In genomic region chr17:28745777-28746473, GRCh38 we compare ENCODE assay signal across 8 cellular contexts. TPM values are rescaled to one million over a fixed set of nuclear protein-coding genes. Genes with fewer than 3 reads are reported as not detected.
DNase-seq lines count a peak whose midpoint lies in the region; ATAC-seq, FAIRE-seq and TF ChIP-seq lines count a peak whose summit lies in the region.

No MANE protein-coding gene starts in this region.

- 77% methylated on average over 5 of the region's 5 CpGs for WGBS in HepG2 (ENCODE audit: low lambda C conversion rate)
- WGBS in tibial nerve, 2 donors, result 58% methylated on average over 5 of the region's 5 CpGs; no CpG with 5 or more reads in 1 of the 2 donors

- peaks cover 15 to 34% of the 10 kb centered on the region in 2 donors for H3K4me1 ChIP-seq in ascending aorta
- peaks cover 68% of the 10 kb centered on the region for H3K4me1 ChIP-seq in HepG2 (ENCODE audit: insufficient read depth, low read length)
- peaks cover 0 to 87% (median 40%) of the 10 kb centered on the region in 4 donors for H3K4me1 ChIP-seq in tibial nerve
- H3K4me1 ChIP-seq in gastrocnemius medialis, result peaks cover 27 to 29% of the 10 kb centered on the region in 2 donors

- intact Hi-C loops in ascending aorta (cut with DNase I) (no loop called here), HepG2 (cut with micrococcal nuclease; ENCODE audit: unreplicated experiment) (loop anchor here (1.0 kb wide), 1 partner anchor 18 kb away; the partner anchor contains the start of gene NEK8), gastrocnemius medialis (cut with DNase I; ENCODE audit: low total_unique reads) (no loop called here)

- H3K4me1 Mint-ChIP-seq in activated naive CD4-positive, alpha-beta T cell treated with anti-CD3 and anti-CD28 coated beads, Interleukin-2, amount 50 U/mL, for 24 hours, result peaks cover 17% of the 10 kb centered on the region

- H3K27me3 ChIP-seq in ascending aorta (no peaks in the 10 kb centered on the region), HepG2 (ENCODE audit: control insufficient read depth in 1 of 2, insufficient read depth in 2 of 2, low read length in 2 of 2) (no peaks in the 10 kb centered on the region; a peak in 1 of 5 replicates), tibial nerve (no peaks in the 10 kb centered on the region), gastrocnemius medialis (no peaks in the 10 kb centered on the region)

- H3K9me3 ChIP-seq in ascending aorta, result no peaks in the 10 kb centered on the region
- no peaks in the 10 kb centered on the region for H3K9me3 ChIP-seq in HepG2 (ENCODE audit: low read length)
- no peaks in the 10 kb centered on the region for H3K9me3 ChIP-seq in tibial nerve
- H3K9me3 ChIP-seq in gastrocnemius medialis, result no peaks in the 10 kb centered on the region

- POLR2A ChIA-PET in HepG2 (lab: Yijun Ruan, JAX), result interaction anchor here (0.8 to 12.3 kb wide), 16 partner anchors 8 to 204 kb away, joined by 3 to 590 read pairs (median 5); partner anchors contain the start of genes BLTP2, DHRS13, FAM222B and FLOT2

- DNase-seq in activated naive CD4-positive, alpha-beta T cell (lab: John Stamatoyannopoulos, UW), result no peak
- no peak for DNase-seq in ascending aorta (ENCODE audit: low spot score in 2 of 2)
- DNase-seq in HepG2 (ENCODE audit: low spot score), result no peak
- DNase-seq in tibial nerve (ENCODE audit: low spot score in 2 of 2), result no peak
- DNase-seq in HUDEP-2 (lab: John Stamatoyannopoulos, UW; ENCODE audit: unreplicated experiment in 76 of 76), result no peak
- DNase-seq in stimulated activated CD4-positive, alpha-beta T cell treated with anti-CD3 and anti-CD28 coated beads, Interleukin-4, amount 100 ng/mL, for 24 hours, result no peak
- no peak for DNase-seq in gastrocnemius medialis

- peak overlapping the region; percentile 92 for H3K4me3 Mint-ChIP-seq in activated naive CD4-positive, alpha-beta T cell treated with anti-CD3 and anti-CD28 coated beads, Interleukin-2, amount 50 U/mL, for 24 hours

- H3K9me3 Mint-ChIP-seq in activated naive CD4-positive, alpha-beta T cell treated with anti-CD3 and anti-CD28 coated beads, Interleukin-2, amount 50 U/mL, for 24 hours, result no peaks in the 10 kb centered on the region

- H3K36me3 Mint-ChIP-seq in activated naive CD4-positive, alpha-beta T cell treated with anti-CD3 and anti-CD28 coated beads, Interleukin-2, amount 50 U/mL, for 24 hours, result peaks cover 2% of the 10 kb centered on the region

- in situ Hi-C loops in HepG2 (cut with HindIII; ENCODE audit: extremely low pct_ligation_motif_present, low pct_unique_long_range_greater_than_20kb) (loop anchor here (25.0 kb wide), 1 partner anchor 366 kb away; no protein-coding TSS in a partner anchor), gastrocnemius medialis (cut with MboI; ENCODE audit: low sequenced_read_pairs in 4 of 4) (no loop called here)

- ATAC-seq in HepG2, result no peak
- ATAC-seq in gastrocnemius medialis, result no peak

- H3K9ac ChIP-seq in HepG2 (ENCODE audit: insufficient read depth, low read depth, low read length), result peak overlapping the region; percentile 98

- CTCF ChIA-PET in HepG2 (lab: Yijun Ruan, JAX; ENCODE audit: low intra/inter-chr PET ratio, low total read pairs), result no interaction called here

- TF ChIP-seq EP300 in HepG2 (IDR thresholded peaks at IDR 0.05; ENCODE audit: low read depth in 2 of 2, low read length in 2 of 2) (no peak), HepG2 (CRISPR knock-in tag; IDR thresholded peaks at IDR 0.05; ENCODE audit: borderline replicate concordance) (no peak), tibial nerve (IDR thresholded peaks at IDR 0.05) (no peak)

- TF ChIP-seq CTCF in ascending aorta (IDR thresholded peaks at IDR 0.05) (no peak), HepG2 (CRISPR knock-in tag; IDR thresholded peaks at IDR 0.05) (no peak), tibial nerve (IDR thresholded peaks at IDR 0.05) (no peak), gastrocnemius medialis (IDR thresholded peaks at IDR 0.05 in 4 of 5, conservative IDR thresholded peaks at IDR 0.05 in 1 of 5) (no peak)

- peaks cover 7 to 18% of the 10 kb centered on the region in 2 donors for H3K36me3 ChIP-seq in ascending aorta
- H3K36me3 ChIP-seq in HepG2 (replicated peaks in 1 of 2; ENCODE audit: control insufficient read depth in 1 of 2, insufficient read depth in 2 of 2, low read length in 2 of 2), result peaks cover 36 to 43% of the 10 kb centered on the region in 2 experiments
- peaks cover 0 to 34% (median 0%) of the 10 kb centered on the region in 3 donors for H3K36me3 ChIP-seq in tibial nerve
- H3K36me3 ChIP-seq in gastrocnemius medialis, result no peaks in the 10 kb centered on the region

- peaks cover 52% of the 10 kb centered on the region for H4K20me1 ChIP-seq in HepG2 (ENCODE audit: insufficient read depth, low read length)

- peak in 1 of 2 experiments; percentile 2; a peak in 1 of 4 replicates for TF ChIP-seq POLR2A in HepG2 (IDR thresholded peaks at IDR 0.05; ENCODE audit: insufficient read depth in 1 of 2, low read depth in 2 of 2, low read length in 2 of 2)
- TF ChIP-seq POLR2A in tibial nerve (IDR thresholded peaks at IDR 0.05), result no peak
- no peak for TF ChIP-seq POLR2A in gastrocnemius medialis (IDR thresholded peaks at IDR 0.05)

- no peaks in the 10 kb centered on the region for H3K27me3 Mint-ChIP-seq in activated naive CD4-positive, alpha-beta T cell treated with anti-CD3 and anti-CD28 coated beads, Interleukin-2, amount 50 U/mL, for 24 hours

- H3K4me3 ChIP-seq in ascending aorta, result peak overlapping the region; percentile 88 to 91
- peak overlapping the region; percentile 72 to 93 (median 74); a peak in 5 of 6 replicates for H3K4me3 ChIP-seq in HepG2 (replicated peaks in 1 of 3; ENCODE audit: insufficient read depth in 1 of 3, low read depth in 2 of 3, low read length in 3 of 3)
- H3K4me3 ChIP-seq in tibial nerve, result peak overlapping the region in 3 of 4 donors; percentile 63 to 89 (median 87)
- H3K4me3 ChIP-seq in gastrocnemius medialis, result peak overlapping the region in 2 of 4 donors; percentile 71 to 89

- no peak overlapping the region for H2AFZ ChIP-seq in HepG2 (ENCODE audit: low read length)

- H3K27ac ChIP-seq in ascending aorta (peak overlapping the region; percentile 88 to 98), HepG2 (ENCODE audit: extremely low read length, insufficient read depth, low read length) (peak overlapping the region; percentile 95), tibial nerve (peak overlapping the region; percentile 93 to 100 (median 98)), gastrocnemius medialis (peak overlapping the region in 1 of 4 donors; percentile 81)

- no TSS peak for BruUV-seq in HepG2 (replicated peaks; lab: Mats Ljungman, UMichigan)

- no peak for FAIRE-seq in HepG2 (lab: Jason Lieb, UNC)

- TF ChIP-seq RAD21 in HepG2 (CRISPR knock-in tag; IDR thresholded peaks at IDR 0.05), result no peak

- peak overlapping the region; percentile 51 for H3K27ac Mint-ChIP-seq in activated naive CD4-positive, alpha-beta T cell treated with anti-CD3 and anti-CD28 coated beads, Interleukin-2, amount 50 U/mL, for 24 hours

- H3K79me2 ChIP-seq in HepG2 (ENCODE audit: insufficient read depth, low read length), result peaks cover 33% of the 10 kb centered on the region

- peak overlapping the region; percentile 98 for H3K4me2 ChIP-seq in HepG2 (ENCODE audit: low read depth, low read length)

RNA-seq across cellular contexts. Expression of gene TRAF4, which starts 2.1 kb away (rescaled TPM):
- total RNA-seq in ascending aorta (53.2 TPM), HepG2 (2016; rRNA removed; fragmentation: Illumina TruSeq; extraction: Trizol) (56.6 and 89.9 TPM in 2 replicates), tibial nerve (10 to 100 TPM; 18.4 to 42.8 (median 30.0) TPM), gastrocnemius medialis (1 to 10 TPM; 2.0 to 6.4 (median 3.8) TPM)
- 106 and 119 TPM in 2 replicates for total RNA-seq in HepG2 (2016; cell fraction: cytosol; rRNA removed; fragmentation: Illumina TruSeq; extraction: Trizol; ENCODE audit: low read depth)
- 49.2 and 95.4 TPM in 2 replicates for total RNA-seq in HepG2 (2016; cell fraction: insoluble cytoplasmic fraction; rRNA removed; fragmentation: Illumina TruSeq; extraction: Trizol)
- total RNA-seq in HepG2 (2016; cell fraction: membrane; rRNA removed; fragmentation: Illumina TruSeq; extraction: Trizol), result 159 and 170 TPM in 2 replicates
- total RNA-seq in HepG2 (2016; cell fraction: nucleus; rRNA removed; fragmentation: Illumina TruSeq; extraction: Trizol), result 106 and 121 TPM in 2 replicates
- polyA plus RNA-seq in HepG2 (2011; rRNA removed), result 86.0 and 108 TPM in 2 replicates
- polyA plus RNA-seq in HepG2 (2011; cell fraction: cytosol; rRNA removed), result 63.5 and 85.7 TPM in 2 replicates
- polyA plus RNA-seq in HepG2 (2011; cell fraction: nucleus; rRNA removed), result 436 and 553 TPM in 2 replicates
- polyA plus RNA-seq in HepG2 (2012), result 35.8 and 50.8 TPM in 2 replicates
- polyA plus RNA-seq in HepG2 (2016; cell fraction: cytosol; fragmentation: Illumina TruSeq; extraction: Trizol; ENCODE audit: low read depth), result 89.5 and 97.9 TPM in 2 replicates
- polyA plus RNA-seq in HepG2 (2016; cell fraction: insoluble cytoplasmic fraction; fragmentation: Illumina TruSeq; extraction: Trizol; ENCODE audit: low read depth), result 56.9 and 70.9 TPM in 2 replicates
- 144 TPM in 2 replicates for polyA plus RNA-seq in HepG2 (2016; cell fraction: membrane; fragmentation: Illumina TruSeq; extraction: Trizol; ENCODE audit: low read depth)
- 269 and 270 TPM in 2 replicates for polyA plus RNA-seq in HepG2 (2016; cell fraction: nucleus; fragmentation: Illumina TruSeq; extraction: Trizol; ENCODE audit: insufficient read depth, low read depth)
- 250 and 264 TPM in 2 replicates for polyA minus RNA-seq in HepG2 (2011; rRNA and poly(A)+ RNA removed; ENCODE audit: low replicate concordance)
- 43.5 and 58.9 TPM in 2 replicates for polyA minus RNA-seq in HepG2 (2011; cell fraction: cytosol; rRNA and poly(A)+ RNA removed)
- polyA minus RNA-seq in HepG2 (2011; cell fraction: nucleus; rRNA and poly(A)+ RNA removed), result 197 TPM in 2 replicates

RNA-seq across cellular contexts. Expression of gene NEK8, which starts 17.3 kb away (rescaled TPM):
- total RNA-seq in ascending aorta, result 3.2 TPM
- total RNA-seq in HepG2 (2016; rRNA removed; fragmentation: Illumina TruSeq; extraction: Trizol), result 4.3 and 5.8 TPM in 2 replicates
- total RNA-seq in HepG2 (2016; cell fraction: cytosol; rRNA removed; fragmentation: Illumina TruSeq; extraction: Trizol; ENCODE audit: low read depth), result 2.1 and 2.5 TPM in 2 replicates
- 4.6 and 5.8 TPM in 2 replicates for total RNA-seq in HepG2 (2016; cell fraction: insoluble cytoplasmic fraction; rRNA removed; fragmentation: Illumina TruSeq; extraction: Trizol)
- 2.2 and 2.8 TPM in 2 replicates for total RNA-seq in HepG2 (2016; cell fraction: membrane; rRNA removed; fragmentation: Illumina TruSeq; extraction: Trizol)
- 7.2 and 8.5 TPM in 2 replicates for total RNA-seq in HepG2 (2016; cell fraction: nucleus; rRNA removed; fragmentation: Illumina TruSeq; extraction: Trizol)
- 13.5 and 15.6 TPM in 2 replicates for polyA plus RNA-seq in HepG2 (2011; rRNA removed)
- 6.9 and 8.5 TPM in 2 replicates for polyA plus RNA-seq in HepG2 (2011; cell fraction: cytosol; rRNA removed)
- polyA plus RNA-seq in HepG2 (2011; cell fraction: nucleus; rRNA removed), result 30.2 and 33.0 TPM in 2 replicates
- 5.5 and 5.8 TPM in 2 replicates for polyA plus RNA-seq in HepG2 (2012)
- 0.73 and 0.88 TPM in 2 replicates for polyA plus RNA-seq in HepG2 (2016; cell fraction: cytosol; fragmentation: Illumina TruSeq; extraction: Trizol; ENCODE audit: low read depth)
- polyA plus RNA-seq in HepG2 (2016; cell fraction: insoluble cytoplasmic fraction; fragmentation: Illumina TruSeq; extraction: Trizol; ENCODE audit: low read depth), result 4.8 and 5.9 TPM in 2 replicates
- 1.9 and 2.3 TPM in 2 replicates for polyA plus RNA-seq in HepG2 (2016; cell fraction: membrane; fragmentation: Illumina TruSeq; extraction: Trizol; ENCODE audit: low read depth)
- polyA plus RNA-seq in HepG2 (2016; cell fraction: nucleus; fragmentation: Illumina TruSeq; extraction: Trizol; ENCODE audit: insufficient read depth, low read depth), result 20.8 and 23.8 TPM in 2 replicates
- 21.9 and 30.0 TPM in 2 replicates for polyA minus RNA-seq in HepG2 (2011; rRNA and poly(A)+ RNA removed; ENCODE audit: low replicate concordance)
- polyA minus RNA-seq in HepG2 (2011; cell fraction: cytosol; rRNA and poly(A)+ RNA removed), result 1.8 and 2.3 TPM in 2 replicates
- polyA minus RNA-seq in HepG2 (2011; cell fraction: nucleus; rRNA and poly(A)+ RNA removed), result 18.7 and 19.6 TPM in 2 replicates
- 1 to 10 TPM; 2.8 to 6.0 (median 3.5) TPM for total RNA-seq in tibial nerve
- total RNA-seq in gastrocnemius medialis, result 1 to 10 TPM; 1.3 to 8.1 (median 1.9) TPM

RNA-seq across cellular contexts. Expression of gene TLCD1, which starts 19.9 kb away (rescaled TPM):
- total RNA-seq in ascending aorta (not detected), HepG2 (2016; rRNA removed; fragmentation: Illumina TruSeq; extraction: Trizol) (9.6 and 19.6 TPM in 2 replicates), tibial nerve (1 to 10 TPM in 1 of 4 donors, under 1 TPM in 1, not detected in 2; 0.44 to 1.2 TPM), gastrocnemius medialis (under 1 TPM in 3 of 4 donors, not detected in 1; 0.46 to 0.82 (median 0.75) TPM)
- total RNA-seq in HepG2 (2016; cell fraction: cytosol; rRNA removed; fragmentation: Illumina TruSeq; extraction: Trizol; ENCODE audit: low read depth), result 10.7 and 11.5 TPM in 2 replicates
- 10.3 and 16.0 TPM in 2 replicates for total RNA-seq in HepG2 (2016; cell fraction: insoluble cytoplasmic fraction; rRNA removed; fragmentation: Illumina TruSeq; extraction: Trizol)
- 10.0 and 16.0 TPM in 2 replicates for total RNA-seq in HepG2 (2016; cell fraction: membrane; rRNA removed; fragmentation: Illumina TruSeq; extraction: Trizol)
- 9.9 and 10.3 TPM in 2 replicates for total RNA-seq in HepG2 (2016; cell fraction: nucleus; rRNA removed; fragmentation: Illumina TruSeq; extraction: Trizol)
- 14.9 and 18.1 TPM in 2 replicates for polyA plus RNA-seq in HepG2 (2011; rRNA removed)
- 20.9 and 25.5 TPM in 2 replicates for polyA plus RNA-seq in HepG2 (2011; cell fraction: cytosol; rRNA removed)
- polyA plus RNA-seq in HepG2 (2011; cell fraction: nucleus; rRNA removed), result 6.9 and 8.8 TPM in 2 replicates
- 10.5 and 12.7 TPM in 2 replicates for polyA plus RNA-seq in HepG2 (2012)
- 11.3 and 18.1 TPM in 2 replicates for polyA plus RNA-seq in HepG2 (2016; cell fraction: cytosol; fragmentation: Illumina TruSeq; extraction: Trizol; ENCODE audit: low read depth)
- polyA plus RNA-seq in HepG2 (2016; cell fraction: insoluble cytoplasmic fraction; fragmentation: Illumina TruSeq; extraction: Trizol; ENCODE audit: low read depth), result 10.2 and 11.3 TPM in 2 replicates
- 11.2 and 17.1 TPM in 2 replicates for polyA plus RNA-seq in HepG2 (2016; cell fraction: membrane; fragmentation: Illumina TruSeq; extraction: Trizol; ENCODE audit: low read depth)
- 24.7 and 27.8 TPM in 2 replicates for polyA plus RNA-seq in HepG2 (2016; cell fraction: nucleus; fragmentation: Illumina TruSeq; extraction: Trizol; ENCODE audit: insufficient read depth, low read depth)
- 20.6 and 67.0 TPM in 2 replicates for polyA minus RNA-seq in HepG2 (2011; rRNA and poly(A)+ RNA removed; ENCODE audit: low replicate concordance)
- 5.7 and 8.6 TPM in 2 replicates for polyA minus RNA-seq in HepG2 (2011; cell fraction: cytosol; rRNA and poly(A)+ RNA removed)
- 6.7 TPM in 2 replicates for polyA minus RNA-seq in HepG2 (2011; cell fraction: nucleus; rRNA and poly(A)+ RNA removed)

RNA-seq across cellular contexts. Expression of gene RPL23A, which starts 26.1 kb away (rescaled TPM):
- total RNA-seq in ascending aorta, result 491 TPM
- 1,771 and 1,936 TPM in 2 replicates for total RNA-seq in HepG2 (2016; rRNA removed; fragmentation: Illumina TruSeq; extraction: Trizol)
- 2,822 and 3,167 TPM in 2 replicates for total RNA-seq in HepG2 (2016; cell fraction: cytosol; rRNA removed; fragmentation: Illumina TruSeq; extraction: Trizol; ENCODE audit: low read depth)
- total RNA-seq in HepG2 (2016; cell fraction: insoluble cytoplasmic fraction; rRNA removed; fragmentation: Illumina TruSeq; extraction: Trizol), result 1,674 and 1,907 TPM in 2 replicates
- total RNA-seq in HepG2 (2016; cell fraction: membrane; rRNA removed; fragmentation: Illumina TruSeq; extraction: Trizol), result 3,777 and 4,030 TPM in 2 replicates
- 614 and 698 TPM in 2 replicates for total RNA-seq in HepG2 (2016; cell fraction: nucleus; rRNA removed; fragmentation: Illumina TruSeq; extraction: Trizol)
- 1,550 and 1,876 TPM in 2 replicates for polyA plus RNA-seq in HepG2 (2011; rRNA removed)
- 799 and 1,152 TPM in 2 replicates for polyA plus RNA-seq in HepG2 (2011; cell fraction: cytosol; rRNA removed)
- 254 and 402 TPM in 2 replicates for polyA plus RNA-seq in HepG2 (2011; cell fraction: nucleus; rRNA removed)
- 2,570 and 3,235 TPM in 2 replicates for polyA plus RNA-seq in HepG2 (2012)
- 2,876 and 3,535 TPM in 2 replicates for polyA plus RNA-seq in HepG2 (2016; cell fraction: cytosol; fragmentation: Illumina TruSeq; extraction: Trizol; ENCODE audit: low read depth)
- 1,761 and 1,897 TPM in 2 replicates for polyA plus RNA-seq in HepG2 (2016; cell fraction: insoluble cytoplasmic fraction; fragmentation: Illumina TruSeq; extraction: Trizol; ENCODE audit: low read depth)
- polyA plus RNA-seq in HepG2 (2016; cell fraction: membrane; fragmentation: Illumina TruSeq; extraction: Trizol; ENCODE audit: low read depth), result 3,540 and 3,833 TPM in 2 replicates
- polyA plus RNA-seq in HepG2 (2016; cell fraction: nucleus; fragmentation: Illumina TruSeq; extraction: Trizol; ENCODE audit: insufficient read depth, low read depth), result 1,018 and 1,064 TPM in 2 replicates
- polyA minus RNA-seq in HepG2 (2011; rRNA and poly(A)+ RNA removed; ENCODE audit: low replicate concordance), result 414 and 1,016 TPM in 2 replicates
- 538 and 592 TPM in 2 replicates for polyA minus RNA-seq in HepG2 (2011; cell fraction: cytosol; rRNA and poly(A)+ RNA removed)
- polyA minus RNA-seq in HepG2 (2011; cell fraction: nucleus; rRNA and poly(A)+ RNA removed), result 303 and 433 TPM in 2 replicates
- total RNA-seq in tibial nerve, result 100 to 1,000 TPM; 431 to 573 (median 517) TPM
- 100 to 1,000 TPM; 434 to 647 (median 533) TPM for total RNA-seq in gastrocnemius medialis

RNA-seq across cellular contexts. Expression of gene RAB34, which starts 28.3 kb away (rescaled TPM):
- total RNA-seq in ascending aorta (172 TPM), HepG2 (2016; rRNA removed; fragmentation: Illumina TruSeq; extraction: Trizol) (0.49 TPM in 1 of 2 replicates, not detected in the other), tibial nerve (100 to 1,000 TPM; 189 to 298 (median 196) TPM), gastrocnemius medialis (10 to 100 TPM; 14.9 to 53.3 (median 32.7) TPM)
- not detected in 2 replicates for total RNA-seq in HepG2 (2016; cell fraction: cytosol; rRNA removed; fragmentation: Illumina TruSeq; extraction: Trizol; ENCODE audit: low read depth)
- total RNA-seq in HepG2 (2016; cell fraction: insoluble cytoplasmic fraction; rRNA removed; fragmentation: Illumina TruSeq; extraction: Trizol), result 0.17 TPM in 1 of 2 replicates, not detected in the other
- 0.41 TPM in 1 of 2 replicates, not detected in the other for total RNA-seq in HepG2 (2016; cell fraction: membrane; rRNA removed; fragmentation: Illumina TruSeq; extraction: Trizol)
- total RNA-seq in HepG2 (2016; cell fraction: nucleus; rRNA removed; fragmentation: Illumina TruSeq; extraction: Trizol), result not detected in 2 replicates
- not detected in 2 replicates for polyA plus RNA-seq in HepG2 (2011; rRNA removed)
- 0.16 and 0.24 TPM in 2 replicates for polyA plus RNA-seq in HepG2 (2011; cell fraction: cytosol; rRNA removed)
- 0.31 and 0.50 TPM in 2 replicates for polyA plus RNA-seq in HepG2 (2011; cell fraction: nucleus; rRNA removed)
- not detected in 2 replicates for polyA plus RNA-seq in HepG2 (2012)
- polyA plus RNA-seq in HepG2 (2016; cell fraction: cytosol; fragmentation: Illumina TruSeq; extraction: Trizol; ENCODE audit: low read depth), result not detected in 2 replicates
- polyA plus RNA-seq in HepG2 (2016; cell fraction: insoluble cytoplasmic fraction; fragmentation: Illumina TruSeq; extraction: Trizol; ENCODE audit: low read depth), result 0.43 TPM in 1 of 2 replicates, not detected in the other
- not detected in 2 replicates for polyA plus RNA-seq in HepG2 (2016; cell fraction: membrane; fragmentation: Illumina TruSeq; extraction: Trizol; ENCODE audit: low read depth)
- polyA plus RNA-seq in HepG2 (2016; cell fraction: nucleus; fragmentation: Illumina TruSeq; extraction: Trizol; ENCODE audit: insufficient read depth, low read depth), result 1.2 TPM in 1 of 2 replicates, not detected in the other
- 0.36 and 236 TPM in 2 replicates for polyA minus RNA-seq in HepG2 (2011; rRNA and poly(A)+ RNA removed; ENCODE audit: low replicate concordance)
- 1.6 and 2.4 TPM in 2 replicates for polyA minus RNA-seq in HepG2 (2011; cell fraction: cytosol; rRNA and poly(A)+ RNA removed)
- 0.52 and 0.62 TPM in 2 replicates for polyA minus RNA-seq in HepG2 (2011; cell fraction: nucleus; rRNA and poly(A)+ RNA removed)

Comparison
In these comparisons a context has a peak if more than half of its experiments do, and no peak if none do; other contexts are left out.
1. RNA of gene TLCD1, which starts 19.9 kb away (total RNA-seq): 9.6 to 19.6 TPM in HepG2; 0.46 to 0.82 TPM in gastrocnemius medialis, 0.44 to 1.2 TPM in tibial nerve and not detected in ascending aorta (single experiment); every median in the first group is over 4 times any median in the second.